Comparison of ENCODE assay signal across 27 cellular contexts in the genomic region with DNA sequence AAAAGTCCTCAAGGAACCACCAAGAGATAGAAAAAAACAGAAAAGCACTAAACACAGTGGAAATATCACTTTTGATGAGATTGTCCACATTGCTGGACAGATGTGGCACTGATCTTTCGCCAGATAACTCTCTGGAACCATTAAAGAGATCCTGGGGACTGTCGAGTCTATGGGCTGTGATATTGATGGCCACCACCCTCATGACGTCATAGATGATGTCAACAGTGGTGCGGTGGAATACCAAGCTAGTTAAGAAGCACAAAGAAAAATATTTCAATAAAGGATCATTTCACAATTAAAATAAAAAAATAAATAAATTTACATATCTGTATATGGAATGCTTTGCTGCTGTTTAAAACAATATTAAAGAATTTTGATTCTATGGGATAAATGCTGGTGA.
"Had no signal": no experiment of that assay in that cellular context is flagged by ENCODE, and none has a peak within 500 bp of the region (broad histone marks: within the 10 kb centered on the region; RNA-seq: fewer than 3 reads in every experiment).

No MANE protein-coding gene starts in this region.

- H3K27me3 ChIP-seq: stomach, testis, thyroid gland, tibial artery, tibial nerve, transverse colon, upper lobe of left lung, upper lobe of right lung, uterus, vagina had no signal

- H3K9me3 ChIP-seq: stomach, suprapubic skin, testis, thoracic aorta, thyroid gland, tibial artery, tibial nerve, transverse colon, upper lobe of left lung, upper lobe of right lung, uterus, vagina had no signal

- DNase-seq: stimulated activated CD4-positive, alpha-beta T cell treated with anti-CD3 and anti-CD28 coated beads, Interleukin-2, amount 100 ng/mL, for 48 hours; stimulated activated CD4-positive, alpha-beta T cell treated with anti-CD3 and anti-CD28 coated beads, Interleukin-4, amount 100 ng/mL, for 1 hour; stimulated activated CD4-positive, alpha-beta T cell treated with anti-CD3 and anti-CD28 coated beads, Interleukin-4, amount 100 ng/mL, for 24 hours; stimulated activated CD4-positive, alpha-beta T cell treated with anti-CD3 and anti-CD28 coated beads, Interleukin-4, amount 100 ng/mL, for 4 hours; stimulated activated CD8-positive, alpha-beta memory T cell treated with anti-CD3 and anti-CD28 coated beads, Interleukin-4, amount 100 ng/mL, for 48 hours; stimulated activated naive B cell treated with anti-CD40 and anti-IgM and Interleukin-4, amounts not matched to agents 10 μg/mL and 1 μg/mL and 100 μg/mL, for 72 hours; stimulated activated naive CD4-positive, alpha-beta T cell; stimulated activated naive CD4-positive, alpha-beta T cell treated with Interleukin-2 at 50 U/mL for 16 hours; stimulated activated naive CD8-positive, alpha-beta T cell treated with anti-CD3 and anti-CD28 coated beads, Interleukin-15, amount 100 ng/mL, for 72 hours; stimulated activated naive CD8-positive, alpha-beta T cell treated with anti-CD3 and anti-CD28 coated beads, Interleukin-15, Interleukin-2, amounts not matched to agents 100 U/mL and 50 U/mL, for 24 hours; stomach; substantia nigra; testis; thyroid gland; tibial artery; transverse colon; trophoblast cell; upper lobe of left lung; upper lobe of right lung; uterus had no signal

- H3K4me3 ChIP-seq: stomach, suprapubic skin, testis, thoracic aorta, thyroid gland, tibial artery, tibial nerve, transverse colon, upper lobe of left lung, upper lobe of right lung, uterus, vagina had no signal

- ATAC-seq: stimulated activated effector memory CD8-positive, alpha-beta T cell treated with anti-CD3 and anti-CD28 coated beads, Interleukin-12 subunit alpha, Interleukin-12 subunit beta, amount 100 ng/mL, for 72 hours; stimulated activated memory B cell treated with anti-CD40 and anti-IgM and Interleukin-4, amounts not matched to agents 10 μg/mL and 1 μg/mL and 100 μg/mL, for 72 hours; stimulated activated naive B cell treated with anti-CD40 and anti-IgM and Interleukin-4, amounts not matched to agents 10 μg/mL and 1 μg/mL and 100 μg/mL, for 72 hours; stimulated activated naive CD8-positive, alpha-beta T cell treated with anti-CD3 and anti-CD28 coated beads, Interleukin-15, amount 100 ng/mL, for 72 hours; stimulated activated naive CD8-positive, alpha-beta T cell treated with anti-CD3 and anti-CD28 coated beads, Interleukin-15, Interleukin-2, amounts not matched to agents 100 U/mL and 50 U/mL, for 24 hours; upper lobe of right lung had no signal

- H3K27ac ChIP-seq: stomach, suprapubic skin, testis, thoracic aorta, thyroid gland, tibial artery, tibial nerve, transverse colon, upper lobe of left lung, upper lobe of right lung, uterus, vagina had no signal

- H3K36me3 ChIP-seq: stomach, suprapubic skin, thoracic aorta, thyroid gland, tibial artery, tibial nerve, transverse colon, upper lobe of left lung, upper lobe of right lung, uterus, vagina had no signal

- FAIRE-seq: urothelium cell line had no signal

- H3K4me1 ChIP-seq: suprapubic skin, testis, thyroid gland, tibial artery, tibial nerve, transverse colon, upper lobe of left lung, upper lobe of right lung, uterus, vagina had no signal
